7 cellular contexts compared by ENCODE assay signal in the genomic region with DNA sequence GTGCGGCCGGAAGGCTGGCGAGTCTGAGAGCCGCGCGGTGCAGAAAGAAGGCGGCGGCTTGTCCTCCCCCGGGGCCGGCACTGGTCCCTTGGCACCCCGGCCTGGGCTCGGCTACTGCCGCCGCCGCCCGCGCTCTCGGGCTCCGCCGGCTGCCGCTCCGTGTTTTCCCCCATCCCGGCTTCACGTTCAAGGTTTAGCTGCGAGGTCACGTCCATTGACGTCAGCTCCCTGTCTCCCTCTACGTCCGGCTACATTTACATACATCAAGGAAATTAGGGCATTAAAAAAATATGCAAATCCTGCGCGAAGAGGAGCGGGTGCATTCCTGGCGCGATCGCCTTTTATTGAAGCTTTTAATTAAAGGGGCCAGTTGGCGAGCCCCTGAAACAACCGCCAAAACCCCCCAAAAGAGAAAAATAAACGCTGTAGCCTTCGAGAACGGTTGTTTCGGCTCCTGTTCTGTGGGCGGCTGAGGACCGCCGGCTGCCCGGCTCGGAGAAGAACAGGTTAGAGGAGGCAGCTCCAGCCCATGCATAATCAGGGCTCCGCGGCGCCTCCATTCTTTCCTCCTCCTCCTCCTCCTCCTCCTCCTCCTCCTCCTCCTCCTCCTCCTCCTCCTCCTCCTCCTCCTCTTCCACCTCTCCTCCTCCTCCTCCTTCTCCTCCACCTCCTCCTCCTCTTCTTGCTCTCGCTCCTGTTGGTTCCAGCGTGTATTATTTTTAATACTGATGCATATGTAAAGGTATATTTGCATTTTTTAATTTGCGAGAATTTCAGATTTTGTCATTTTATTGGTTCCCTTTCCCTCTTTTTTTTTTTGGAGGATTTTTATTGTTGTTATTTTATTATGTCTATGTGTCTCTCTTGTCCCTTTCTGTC.
A peak's percentile ranks its signal among the peaks of the same experiment; 100 is the strongest.
DNase-seq lines count a peak whose midpoint lies in the region; ATAC-seq and TF ChIP-seq lines count a peak whose summit lies in the region.

No MANE protein-coding gene starts in this region.

- DNase-seq in H4 (ENCODE audit: low spot score) (peak; percentile 93), NB4 (ENCODE audit: low read depth) (peak; percentile 93), T-cell (peak in 1 of 34 experiments; percentile 23), esophagus squamous epithelium (lab: John Stamatoyannopoulos, UW) (no peak), nephron progenitor cell (peak; percentile 60), foreskin melanocyte (no peak)

- peaks cover 32 to 42% (median 40%) of the 10 kb centered on the region in 3 donors for H3K4me1 Mint-ChIP-seq in T-cell
- H3K4me1 Mint-ChIP-seq in nephron progenitor cell: peaks cover 31% of the 10 kb centered on the region

- ATAC-seq in T-cell (replicated peaks in 1 of 4): peak in 2 of 4 experiments; percentile 22 to 42

- TF ChIP-seq POLR2A in NB4 (IDR thresholded peaks at IDR 0.05; ENCODE audit: extremely low read depth, insufficient read length) (peak; percentile 54), esophagus squamous epithelium (IDR thresholded peaks at IDR 0.05) (no peak)

- H3K4me3 ChIP-seq in GM08714 (ENCODE audit: low read length) (peak overlapping the region; percentile 46), NB4 (ENCODE audit: low read depth, low read length) (peak overlapping the region; percentile 85), esophagus squamous epithelium (peak overlapping the region; percentile 7 to 60 (median 41))

- H3K27ac ChIP-seq in esophagus squamous epithelium: no peak overlapping the region

- CTCF ChIA-PET in T-cell (lab: Charles Lee): interaction anchor here (0.6 to 2.1 kb wide), 6 partner anchors 14 to 906 kb away, joined by 3 to 6 read pairs (median 5); no protein-coding TSS in a partner anchor

- peaks cover 69 to 84% of the 10 kb centered on the region in 2 donors for H3K27me3 Mint-ChIP-seq in T-cell
- H3K27me3 Mint-ChIP-seq in nephron progenitor cell (ENCODE audit: low read depth, poor library complexity): peaks cover 100% of the 10 kb centered on the region

- H3K9me3 ChIP-seq in esophagus squamous epithelium: no peaks in the 10 kb centered on the region

- H3K4me3 Mint-ChIP-seq in T-cell (peak overlapping the region; percentile 62 to 72 (median 70)), nephron progenitor cell (peak overlapping the region; percentile 77)

- WGBS in esophagus squamous epithelium, 2 donors: 2 to 3% methylated on average over 22 to 42 of the region's 52 CpGs

- H3K27ac Mint-ChIP-seq in T-cell: peak overlapping the region in 1 of 2 donors; percentile 40
- H3K27ac Mint-ChIP-seq in nephron progenitor cell: no peak overlapping the region

- H3K9me3 Mint-ChIP-seq in T-cell (no peaks in the 10 kb centered on the region), nephron progenitor cell (no peaks in the 10 kb centered on the region)

- TF ChIP-seq CTCF in NB4 (IDR thresholded peaks at IDR 0.05; ENCODE audit: low read depth, low read length): no peak
- no peak for TF ChIP-seq CTCF in esophagus squamous epithelium (IDR thresholded peaks at IDR 0.05)
- no peak for TF ChIP-seq CTCF in nephron progenitor cell (IDR thresholded peaks at IDR 0.05)

- H3K4me1 ChIP-seq in esophagus squamous epithelium: peaks cover 17 to 56% (median 26%) of the 10 kb centered on the region in 3 donors

- POLR2A ChIA-PET in T-cell (lab: Charles Lee): no interaction called here

- intact Hi-C loops in esophagus squamous epithelium (cut with DNase I): loop anchor here (5.0 to 10.0 kb wide), 2 partner anchors 531 to 894 kb away; no protein-coding TSS in a partner anchor

- H3K36me3 Mint-ChIP-seq in T-cell: peaks cover 7% of the 10 kb centered on the region
- no peaks in the 10 kb centered on the region for H3K36me3 Mint-ChIP-seq in nephron progenitor cell (ENCODE audit: low read depth)

- no peaks in the 10 kb centered on the region for H3K36me3 ChIP-seq in esophagus squamous epithelium

- H3K27me3 ChIP-seq in esophagus squamous epithelium: peaks cover 10 to 100% (median 75%) of the 10 kb centered on the region in 4 donors

Comparison
In these comparisons a context has a peak if more than half of its experiments do, and no peak if none do; other contexts are left out.
1. DNase-seq: peak in H4 (single experiment), NB4 (single experiment) and nephron progenitor cell (single experiment); none in esophagus squamous epithelium (single experiment) and foreskin melanocyte (single experiment).
2. Peak in every context shown above with its lines, with median percentiles within 50 percentile points of each other: H3K4me3 ChIP-seq.